Comparison of ENCODE assay signal across 1 cellular context in genomic region chr2:162016080-162016479, GRCh38.
TF ChIP-seq lines count a peak whose summit lies in the region.

No MANE protein-coding gene starts in this region.

TF ChIP-seq in HepG2, 621 proteins besides CTCF, POLR2A, EP300 and RAD21 (continued from another document):
- no peak for TF ChIP-seq KDM5A (IDR thresholded peaks at IDR 0.05; ENCODE audit: borderline replicate concordance, low read length)
- 0 out of 2 replicates have a peak, but pooled peaks have one; percentile 21 for TF ChIP-seq PPARG (CRISPR knock-in tag; conservative IDR thresholded peaks at IDR 0.05)
- no peak for TF ChIP-seq KLF13 (CRISPR knock-in tag; IDR thresholded peaks at IDR 0.05)
- peak; percentile 58; the same call in 1 of the 2 replicates for TF ChIP-seq RXRB (CRISPR knock-in tag; IDR thresholded peaks at IDR 0.05; ENCODE audit: borderline replicate concordance)
- TF ChIP-seq ARNTL (CRISPR knock-in tag; IDR thresholded peaks at IDR 0.05), result no peak
- no peak for TF ChIP-seq ZNF598 (CRISPR knock-in tag; IDR thresholded peaks at IDR 0.05; ENCODE audit: borderline replicate concordance)
- no peak for TF ChIP-seq ZNF576 (CRISPR knock-in tag; IDR thresholded peaks at IDR 0.05)
- peak; percentile 20; the same call in 1 of the 2 replicates for TF ChIP-seq SAP130 (CRISPR knock-in tag; IDR thresholded peaks at IDR 0.05; ENCODE audit: low read depth)
- TF ChIP-seq PAXIP1 (CRISPR knock-in tag; conservative IDR thresholded peaks at IDR 0.05), result peak; percentile 37; the same call in 1 of the 2 replicates
- TF ChIP-seq TMF1 (CRISPR knock-in tag; IDR thresholded peaks at IDR 0.05; ENCODE audit: low read depth), result no peak
- no peak for TF ChIP-seq FOXP1 (IDR thresholded peaks at IDR 0.05)
- TF ChIP-seq FOXP1 (CRISPR knock-in tag; IDR thresholded peaks at IDR 0.05), result peak; percentile 59; the same call in 1 of the 2 replicates
- no peak for TF ChIP-seq ZNF781 (CRISPR knock-in tag; IDR thresholded peaks at IDR 0.05; ENCODE audit: borderline replicate concordance, not compliant biosample characterization)
- TF ChIP-seq ARID5B (CRISPR knock-in tag; IDR thresholded peaks at IDR 0.05), result peak; percentile 77
- no peak for TF ChIP-seq ZNF274 (CRISPR knock-in tag; IDR thresholded peaks at IDR 0.05)
- TF ChIP-seq ATF1 (CRISPR knock-in tag; IDR thresholded peaks at IDR 0.05), result peak; percentile 36; the same call in 1 of the 2 replicates
- TF ChIP-seq EHMT2 (IDR thresholded peaks at IDR 0.05; ENCODE audit: borderline replicate concordance, low read depth, low read length), result peak; percentile 47; the same call in 1 of the 2 replicates
- TF ChIP-seq GATAD2A (CRISPR knock-in tag; IDR thresholded peaks at IDR 0.05), result peak; percentile 80
- TF ChIP-seq NR2F6 (IDR thresholded peaks at IDR 0.05), result peak; percentile 20; the same call in 1 of the 2 replicates
- peak; percentile 66 for TF ChIP-seq NR2F6 (CRISPR knock-in tag; IDR thresholded peaks at IDR 0.05)
- no peak for TF ChIP-seq ZBTB7B (CRISPR knock-in tag; IDR thresholded peaks at IDR 0.05)
- TF ChIP-seq NR2F2 (IDR thresholded peaks at IDR 0.05; ENCODE audit: borderline replicate concordance, low read depth), result no peak
- peak; percentile 40; the same call in 1 of the 2 replicates for TF ChIP-seq NFIC (IDR thresholded peaks at IDR 0.05; ENCODE audit: low read length)
- peak; percentile 61 for TF ChIP-seq HNF4A (CRISPR knock-in tag; IDR thresholded peaks at IDR 0.05)
- TF ChIP-seq ZBTB42 (CRISPR knock-in tag; IDR thresholded peaks at IDR 0.05), result no peak
- no peak for TF ChIP-seq SSRP1 (CRISPR knock-in tag; IDR thresholded peaks at IDR 0.05)
- TF ChIP-seq HDAC6 (IDR thresholded peaks at IDR 0.05; ENCODE audit: low read depth, low read length), result no peak
- TF ChIP-seq BRD4 (CRISPR knock-in tag; IDR thresholded peaks at IDR 0.05), result no peak
- 0 out of 2 replicates have a peak, but pooled peaks have one; percentile 13 for TF ChIP-seq PITX1 (CRISPR knock-in tag; IDR thresholded peaks at IDR 0.05)
- peak; percentile 63; the same call in 1 of the 2 replicates for TF ChIP-seq AHDC1 (CRISPR knock-in tag; IDR thresholded peaks at IDR 0.05; ENCODE audit: borderline replicate concordance)
- TF ChIP-seq ZNF773 (CRISPR knock-in tag; IDR thresholded peaks at IDR 0.05; ENCODE audit: borderline replicate concordance), result no peak
- no peak for TF ChIP-seq ZXDC (CRISPR knock-in tag; IDR thresholded peaks at IDR 0.05)
- TF ChIP-seq HMG20B (CRISPR knock-in tag; conservative IDR thresholded peaks at IDR 0.05), result no peak
- TF ChIP-seq ZNF883 (CRISPR knock-in tag; IDR thresholded peaks at IDR 0.05; ENCODE audit: not compliant biosample characterization), result no peak
- 0 out of 2 replicates have a peak, but pooled peaks have one; percentile 46 for TF ChIP-seq RCOR2 (CRISPR knock-in tag; IDR thresholded peaks at IDR 0.05)
- no peak for TF ChIP-seq GMEB1 (CRISPR knock-in tag; IDR thresholded peaks at IDR 0.05; ENCODE audit: borderline replicate concordance)
- TF ChIP-seq TEF (CRISPR knock-in tag; IDR thresholded peaks at IDR 0.05), result peak; percentile 47; the same call in 1 of the 2 replicates
- TF ChIP-seq KAT8 (CRISPR knock-in tag; IDR thresholded peaks at IDR 0.05), result peak; percentile 35; the same call in 1 of the 2 replicates
